In genomic region chr17:10352866-10353265, GRCh38 we compare ENCODE assay signal across 37 cellular contexts. TPM values are rescaled to one million over a fixed set of nuclear protein-coding genes. Genes with fewer than 3 reads are reported as not detected.
"Had no signal": no experiment of that assay in that cellular context is flagged by ENCODE, and none has a peak within 500 bp of the region (broad histone marks: within the 10 kb centered on the region; RNA-seq: fewer than 3 reads in every experiment).

No MANE protein-coding gene starts in this region.

- H3K4me3 ChIP-seq: adrenal gland, body of pancreas, MG63, PC-9 had no signal

- H2AFZ ChIP-seq: PC-9 had no signal

- H3K4me3 Mint-ChIP-seq: activated B cell treated with CpG ODN at 0.5 μM for 24 hours; activated CD4-positive, alpha-beta memory T cell treated with anti-CD3 and anti-CD28 coated beads for 36 hours; activated naive CD4-positive, alpha-beta T cell treated with anti-CD3 and anti-CD28 coated beads for 36 hours; activated T-cell treated with anti-CD3 and anti-CD28 coated beads, Interleukin-2, amount 50 U/mL, for 4 hours; activated T-helper 1 cell treated with anti-CD3 and anti-CD28 coated beads, Interleukin-12 subunit alpha, Interleukin-12 subunit beta, Interleukin-2, Interleukin-4 antibody, amounts not matched to agents 30 ng/mL and 10 ng/mL and 1 ng/mL, durations not matched to agents 14 hours and 24 hours and 36 hours had no signal

- H3K27me3 Mint-ChIP-seq: activated B cell treated with CpG ODN at 0.5 μM for 24 hours had no signal

- H3K36me3 Mint-ChIP-seq: activated CD4-positive, alpha-beta memory T cell treated with anti-CD3 and anti-CD28 coated beads for 36 hours; activated naive CD4-positive, alpha-beta T cell treated with anti-CD3 and anti-CD28 coated beads, Interleukin-2, amount 50 U/mL, for 72 hours had no signal

- H3K27ac Mint-ChIP-seq: activated B cell treated with CpG ODN at 0.5 μM for 24 hours; activated CD4-positive, alpha-beta memory T cell treated with anti-CD3 and anti-CD28 coated beads for 36 hours; activated naive CD4-positive, alpha-beta T cell treated with anti-CD3 and anti-CD28 coated beads for 36 hours; activated T-helper 1 cell treated with anti-CD3 and anti-CD28 coated beads, Interleukin-12 subunit alpha, Interleukin-12 subunit beta, Interleukin-2, Interleukin-4 antibody, amounts not matched to agents 30 ng/mL and 10 ng/mL and 1 ng/mL, durations not matched to agents 14 hours and 24 hours and 36 hours had no signal

- ATAC-seq: activated naive CD4-positive, alpha-beta T cell treated with anti-CD3 and anti-CD28 coated beads, Interleukin-2, amount 50 U/mL, for 72 hours; activated T-cell treated with anti-CD3 and anti-CD28 coated beads, Interleukin-2, amount 50 U/mL, for 4 hours; body of pancreas; Right ventricle myocardium inferior had no signal

- H3K4me2 ChIP-seq: PC-9 had no signal

- H3K4me1 ChIP-seq: adrenal gland, body of pancreas had no signal

- H3K4me1 Mint-ChIP-seq: activated B cell treated with CpG ODN at 0.5 μM for 24 hours had no signal

- H3K9me3 Mint-ChIP-seq: activated B cell treated with CpG ODN at 0.5 μM for 24 hours; activated CD4-positive, alpha-beta memory T cell treated with anti-CD3 and anti-CD28 coated beads for 36 hours; activated naive CD4-positive, alpha-beta T cell treated with anti-CD3 and anti-CD28 coated beads for 36 hours; activated T-cell treated with anti-CD3 and anti-CD28 coated beads, Interleukin-2, amount 50 U/mL, for 4 hours; activated T-helper 1 cell treated with anti-CD3 and anti-CD28 coated beads, Interleukin-12 subunit alpha, Interleukin-12 subunit beta, Interleukin-2, Interleukin-4 antibody, amounts not matched to agents 30 ng/mL and 10 ng/mL and 1 ng/mL, durations not matched to agents 14 hours and 24 hours and 36 hours had no signal

- H3K27me3 ChIP-seq: adrenal gland, body of pancreas, MG63 had no signal

- H3K36me3 ChIP-seq: adrenal gland, MG63 had no signal

- DNase-seq: activated B cell treated with CpG ODN at 0.5 μM for 24 hours; activated CD4-positive, alpha-beta memory T cell treated with anti-CD3 and anti-CD28 coated beads for 36 hours; activated CD4-positive, alpha-beta T cell treated with anti-CD3 and anti-CD28 coated beads for 4 hours; activated CD4-positive, alpha-beta T cell treated with anti-CD3 and anti-CD28 coated beads, Interleukin-2, amount 50 U/mL, for 1 hour; activated CD4-positive, CD25-positive, alpha-beta regulatory T cell treated with anti-CD3 and anti-CD28 coated beads, Interleukin-2, amount 50 U/mL, for 72 hours; activated CD8-positive, alpha-beta memory T cell treated with anti-CD3 and anti-CD28 coated beads, Interleukin-2, amount 50 U/mL, for 4 hours; activated gamma-delta T cell treated with Interleukin-2 at 50 U/mL for 16 hours; activated naive CD4-positive, alpha-beta T cell treated with anti-CD3 and anti-CD28 coated beads for 36 hours; activated T-cell treated with anti-CD3 and anti-CD28 coated beads for 4 hours; activated T-cell treated with anti-CD3 and anti-CD28 coated beads, Interleukin-2, amount 50 U/mL, for 4 hours; adrenal gland; body of pancreas; caudate nucleus; cerebellar nuclear complex; Kasumi-1; MG63; NCI-H1105; NCI-H1417 treated with DMSO at 0.1 percent for 48 hours; NCI-H187 treated with DMSO at 0.1 percent for 48 hours; NCI-H2081; NCI-H226; NCI-H446 treated with DMSO at 0.1 percent for 48 hours; NCI-H524 treated with DMSO at 0.1 percent for 48 hours; PC-9; SIG-M5; SW 1271; T-helper 1 cell; T-helper 2 cell; T-helper 9 cell had no signal

- H3K9me3 ChIP-seq: adrenal gland, body of pancreas had no signal

- H3K27ac ChIP-seq: adrenal gland, body of pancreas, PC-9, RWPE1, VCaP had no signal

RNA-seq across cellular contexts. Expression of gene MYH13, which starts 19.9 kb away (rescaled TPM):
- total RNA-seq: activated B cell treated with CpG ODN at 0.5 μM for 24 hours; activated CD4-positive, alpha-beta memory T cell treated with anti-CD3 and anti-CD28 coated beads for 36 hours; activated naive CD4-positive, alpha-beta T cell treated with anti-CD3 and anti-CD28 coated beads for 36 hours; activated naive CD4-positive, alpha-beta T cell treated with anti-CD3 and anti-CD28 coated beads, Interleukin-2, amount 50 U/mL, for 72 hours; activated T-cell treated with anti-CD3 and anti-CD28 coated beads, Interleukin-2, amount 50 U/mL, for 4 hours; activated T-helper 1 cell treated with anti-CD3 and anti-CD28 coated beads, Interleukin-12 subunit alpha, Interleukin-12 subunit beta, Interleukin-2, Interleukin-4 antibody, amounts not matched to agents 30 ng/mL and 10 ng/mL and 1 ng/mL, durations not matched to agents 14 hours and 24 hours and 36 hours; adrenal gland; astrocyte; body of pancreas; bronchial epithelial cell; OCI-LY7; PC-9; Right ventricle myocardium inferior had no signal
- polyA plus RNA-seq: adrenal gland had no signal
